ENCODE assay signal across 12 cellular contexts in genomic region chr21:15617968-15618367, GRCh38.
DNase-seq lines count a peak whose midpoint lies in the region; ATAC-seq and TF ChIP-seq lines count a peak whose summit lies in the region.
"Had no signal": no experiment of that assay in that cellular context is flagged by ENCODE, and none has a peak within 500 bp of the region (broad histone marks: within the 10 kb centered on the region; RNA-seq: fewer than 3 reads in every experiment).

No MANE protein-coding gene starts in this region.

- no peaks in the 10 kb centered on the region for H3K9me3 ChIP-seq in SK-N-SH

- TF ChIP-seq CTCF in SK-N-SH (IDR thresholded peaks at IDR 0.05) (no peak), fibroblast of pulmonary artery (IDR thresholded peaks at IDR 0.05; ENCODE audit: low read length, missing control alignments) (no peak)

- H4K20me1 ChIP-seq in SK-N-SH (ENCODE audit: insufficient read depth): no peaks in the 10 kb centered on the region

- no peaks in the 10 kb centered on the region for H3K9me3 Mint-ChIP-seq in activated T-helper 2 cell treated with anti-CD3 and anti-CD28 coated beads, Interferon-gamma antibody, Interleukin-2, Interleukin-4, amounts not matched to agents 10 μg/mL and 5 μg/mL and 100 μg/mL, durations not matched to agents 14 hours and 24 hours and 36 hours
- H3K9me3 Mint-ChIP-seq: naive thymus-derived CD4-positive, alpha-beta T cell had no signal

- CTCF ChIA-PET in SK-N-SH (lab: Yijun Ruan, JAX): no interaction called here

- no peaks in the 10 kb centered on the region for H3K27me3 Mint-ChIP-seq in activated T-helper 2 cell treated with anti-CD3 and anti-CD28 coated beads, Interferon-gamma antibody, Interleukin-2, Interleukin-4, amounts not matched to agents 10 μg/mL and 5 μg/mL and 100 μg/mL, durations not matched to agents 14 hours and 24 hours and 36 hours (ENCODE audit: low read depth)

- H3K27me3 ChIP-seq in SK-N-SH (ENCODE audit: insufficient read depth): no peaks in the 10 kb centered on the region

- no peak overlapping the region; the same call in 1 of the 2 replicates for H2AFZ ChIP-seq in SK-N-SH (ENCODE audit: low read depth)

- no peaks in the 10 kb centered on the region for H3K36me3 ChIP-seq in SK-N-SH (replicated peaks in 1 of 2; ENCODE audit: control insufficient read depth in 1 of 2, insufficient read depth in 2 of 2, low read length in 1 of 2)

- intact Hi-C loops in sciatic nerve (cut with DNase I): no loop called here
- intact Hi-C loops in activated T-helper 2 cell treated with anti-CD3 and anti-CD28 coated beads, Interferon-gamma antibody, Interleukin-2, Interleukin-4, amounts not matched to agents 10 μg/mL and 5 μg/mL and 100 μg/mL, durations not matched to agents 14 hours and 24 hours and 36 hours (cut with micrococcal nuclease): no loop called here

- ATAC-seq in sciatic nerve: peak; percentile 92
- ATAC-seq in stimulated activated naive CD8-positive, alpha-beta T cell treated with anti-CD3 and anti-CD28 coated beads, Interleukin-15, Interleukin-2, amounts not matched to agents 100 U/mL and 50 U/mL, for 24 hours: no peak
- ATAC-seq: naive thymus-derived CD4-positive, alpha-beta T cell had no signal

- no peaks in the 10 kb centered on the region; a peak in 1 of 4 replicates for H3K4me1 ChIP-seq in SK-N-SH (ENCODE audit: control insufficient read depth in 1 of 2, insufficient read depth in 2 of 2, low read depth in 1 of 2, low read length in 1 of 2)

- peak; percentile 89 for DNase-seq in HS-27A (ENCODE audit: low read depth)
- DNase-seq in SK-N-SH: peak; percentile 5
- DNase-seq in fibroblast of pulmonary artery (ENCODE audit: low read depth): peak; percentile 85
- DNase-seq in sciatic nerve (ENCODE audit: low spot score): no peak
- no peak for DNase-seq in activated T-helper 2 cell treated with anti-CD3 and anti-CD28 coated beads, Interferon-gamma antibody, Interleukin-2, Interleukin-4, amounts not matched to agents 10 μg/mL and 5 μg/mL and 100 μg/mL, durations not matched to agents 14 hours and 24 hours and 36 hours (ENCODE audit: low spot score)
- DNase-seq in stimulated activated naive CD8-positive, alpha-beta T cell treated with anti-CD3 and anti-CD28 coated beads, Interleukin-15, Interleukin-2, amounts not matched to agents 100 U/mL and 50 U/mL, for 24 hours: no peak
- DNase-seq in DMS79 treated with DMSO at 0.1 percent for 48 hours (lab: John Stamatoyannopoulos, UW): no peak
- no peak for DNase-seq in inferior parietal cortex (ENCODE audit: extremely low spot score)
- DNase-seq: MM.1S; naive thymus-derived CD4-positive, alpha-beta T cell; NCI-H82; T-helper 9 cell had no signal

- no peak overlapping the region for H3K27ac ChIP-seq in SK-N-SH (ENCODE audit: low read depth in 2 of 2, low read length in 1 of 2)

- no peak for TF ChIP-seq EP300 in SK-N-SH (IDR thresholded peaks at IDR 0.05; ENCODE audit: borderline replicate concordance in 1 of 2, low read depth in 1 of 2, low read length in 1 of 2)

- no peak overlapping the region for H3K4me3 Mint-ChIP-seq in activated T-helper 2 cell treated with anti-CD3 and anti-CD28 coated beads, Interferon-gamma antibody, Interleukin-2, Interleukin-4, amounts not matched to agents 10 μg/mL and 5 μg/mL and 100 μg/mL, durations not matched to agents 14 hours and 24 hours and 36 hours (ENCODE audit: low read depth)
- H3K4me3 Mint-ChIP-seq: naive thymus-derived CD4-positive, alpha-beta T cell had no signal

- WGBS in SK-N-SH (ENCODE audit: low lambda C conversion rate): 6% methylated on average over 3 of the region's 3 CpGs

- H3K79me2 ChIP-seq in SK-N-SH (ENCODE audit: insufficient read depth): no peaks in the 10 kb centered on the region

- H3K4me3 ChIP-seq in SK-N-SH (ENCODE audit: low read depth in 2 of 2, low read length in 1 of 2) (no peak overlapping the region), fibroblast of pulmonary artery (replicated peaks; ENCODE audit: low read depth, low read length) (no peak overlapping the region)

- H3F3A ChIP-seq in SK-N-SH (replicated peaks; ENCODE audit: insufficient read depth): no peaks in the 10 kb centered on the region

- no peak overlapping the region for H3K4me2 ChIP-seq in SK-N-SH

- H3K9ac ChIP-seq in SK-N-SH: no peak overlapping the region

- H3K9me2 ChIP-seq in SK-N-SH: no peaks in the 10 kb centered on the region

- H3K36me3 Mint-ChIP-seq in activated T-helper 2 cell treated with anti-CD3 and anti-CD28 coated beads, Interferon-gamma antibody, Interleukin-2, Interleukin-4, amounts not matched to agents 10 μg/mL and 5 μg/mL and 100 μg/mL, durations not matched to agents 14 hours and 24 hours and 36 hours (ENCODE audit: low read depth): no peaks in the 10 kb centered on the region
- H3K36me3 Mint-ChIP-seq: naive thymus-derived CD4-positive, alpha-beta T cell had no signal

- H3K27ac Mint-ChIP-seq in activated T-helper 2 cell treated with anti-CD3 and anti-CD28 coated beads, Interferon-gamma antibody, Interleukin-2, Interleukin-4, amounts not matched to agents 10 μg/mL and 5 μg/mL and 100 μg/mL, durations not matched to agents 14 hours and 24 hours and 36 hours: no peak overlapping the region
- H3K27ac Mint-ChIP-seq: naive thymus-derived CD4-positive, alpha-beta T cell had no signal

- H3K4me1 Mint-ChIP-seq in activated T-helper 2 cell treated with anti-CD3 and anti-CD28 coated beads, Interferon-gamma antibody, Interleukin-2, Interleukin-4, amounts not matched to agents 10 μg/mL and 5 μg/mL and 100 μg/mL, durations not matched to agents 14 hours and 24 hours and 36 hours (ENCODE audit: low read depth): no peaks in the 10 kb centered on the region
- H3K4me1 Mint-ChIP-seq: naive thymus-derived CD4-positive, alpha-beta T cell had no signal

- POLR2A ChIA-PET in SK-N-SH (lab: Yijun Ruan, JAX): no interaction called here

- no peak for TF ChIP-seq RAD21 in SK-N-SH (IDR thresholded peaks at IDR 0.05; ENCODE audit: low read length)

TF ChIP-seq in SK-N-SH, 30 proteins besides CTCF, POLR2A, EP300 and RAD21:
- TF ChIP-seq REST (IDR thresholded peaks at IDR 0.05; ENCODE audit: low read depth, low read length): no peak
- TF ChIP-seq RFX5 (IDR thresholded peaks at IDR 0.05; ENCODE audit: low read length): no peak
- no peak for TF ChIP-seq IRF3 (IDR thresholded peaks at IDR 0.05; ENCODE audit: low read depth, low read length)
- TF ChIP-seq EZH2phosphoT487 (IDR thresholded peaks at IDR 0.05; ENCODE audit: borderline replicate concordance, low read depth): no peak
- no peak for TF ChIP-seq YY1 (IDR thresholded peaks at IDR 0.05; ENCODE audit: low read depth)
- no peak for TF ChIP-seq USF2 (IDR thresholded peaks at IDR 0.05; ENCODE audit: borderline replicate concordance, low read depth, low read length)
- no peak for TF ChIP-seq RXRA (IDR thresholded peaks at IDR 0.05; ENCODE audit: borderline replicate concordance, low read depth)
- no peak for TF ChIP-seq USF1 (IDR thresholded peaks at IDR 0.05; ENCODE audit: borderline replicate concordance, low read depth)
- TF ChIP-seq NRF1 (IDR thresholded peaks at IDR 0.05; ENCODE audit: low read depth, low read length): no peak
- no peak for TF ChIP-seq FOXJ3 (CRISPR knock-in tag; IDR thresholded peaks at IDR 0.05)
- no peak for TF ChIP-seq FOSL2 (IDR thresholded peaks at IDR 0.05; ENCODE audit: borderline replicate concordance, low read depth)

Comparison
In these comparisons a context has a peak if more than half of its experiments do, and no peak if none do; other contexts are left out.
1. DNase-seq: peak in HS-27A (single experiment), SK-N-SH (single experiment) and fibroblast of pulmonary artery (single experiment); none in sciatic nerve (single experiment), activated T-helper 2 cell treated with anti-CD3 and anti-CD28 coated beads, Interferon-gamma antibody, Interleukin-2, Interleukin-4, amounts not matched to agents 10 μg/mL and 5 μg/mL and 100 μg/mL, durations not matched to agents 14 hours and 24 hours and 36 hours (single experiment), stimulated activated naive CD8-positive, alpha-beta T cell treated with anti-CD3 and anti-CD28 coated beads, Interleukin-15, Interleukin-2, amounts not matched to agents 100 U/mL and 50 U/mL, for 24 hours (single experiment), DMS79 treated with DMSO at 0.1 percent for 48 hours (single experiment) and inferior parietal cortex (single experiment).